In genomic region chr10:118811675-118812392, GRCh38 we compare ENCODE assay signal across 17 cellular contexts.
"Had no signal": no experiment of that assay in that cellular context is flagged by ENCODE, and none has a peak within 500 bp of the region (broad histone marks: within the 10 kb centered on the region; RNA-seq: fewer than 3 reads in every experiment).

No MANE protein-coding gene starts in this region.

- H3K27me3 ChIP-seq: heart right ventricle, neutrophil, sigmoid colon had no signal

- DNase-seq: effector memory CD4-positive, alpha-beta T cell; heart right ventricle; mammary epithelial cell; natural killer cell; sigmoid colon; stimulated activated CD4-positive, alpha-beta T cell treated with anti-CD3 and anti-CD28 coated beads, Interleukin-2, amount 100 ng/mL, for 24 hours; stimulated activated naive CD4-positive, alpha-beta T cell; trophoblast cell had no signal

- H3K36me3 Mint-ChIP-seq: mesothelial cell of epicardium, natural killer cell had no signal

- ATAC-seq: esophagus mucosa, heart right ventricle, left lobe of liver, natural killer cell had no signal

- H3K27ac Mint-ChIP-seq: mesothelial cell of epicardium, natural killer cell had no signal

- H3K4me3 Mint-ChIP-seq: mesothelial cell of epicardium, natural killer cell had no signal

- H3K36me3 ChIP-seq: heart right ventricle, neutrophil, sigmoid colon had no signal

- H3K27ac ChIP-seq: heart right ventricle, neutrophil, sigmoid colon, skin epidermis had no signal

- H3K9me3 Mint-ChIP-seq: mesothelial cell of epicardium, natural killer cell had no signal

- H3K4me1 ChIP-seq: heart right ventricle, sigmoid colon had no signal

- H3K9me3 ChIP-seq: heart right ventricle, neutrophil, sigmoid colon had no signal

- H3K4me3 ChIP-seq: heart right ventricle, sigmoid colon, skin epidermis had no signal

- FAIRE-seq: endometrium, frontal cortex, islet of Langerhans, urothelium cell line had no signal
